In genomic region chr19:13070425-13071140, GRCh38 we compare ENCODE assay signal across 1 cellular context.
TF ChIP-seq lines count a peak whose summit lies in the region.

No MANE protein-coding gene starts in this region.

TF ChIP-seq in HepG2, 621 proteins besides CTCF, POLR2A, EP300 and RAD21:
- no peak for TF ChIP-seq ZSCAN20 (CRISPR knock-in tag; IDR thresholded peaks at IDR 0.05; ENCODE audit: borderline replicate concordance)
- no peak for TF ChIP-seq ZBTB37 (CRISPR knock-in tag; IDR thresholded peaks at IDR 0.05)
- no peak for TF ChIP-seq SSRP1 (CRISPR knock-in tag; IDR thresholded peaks at IDR 0.05)
- TF ChIP-seq SRF (IDR thresholded peaks at IDR 0.05; ENCODE audit: low read depth, low read length), result no peak
- TF ChIP-seq POLR2G (IDR thresholded peaks at IDR 0.05; ENCODE audit: low read depth, low read length), result no peak
- TF ChIP-seq ZNF292 (CRISPR knock-in tag; IDR thresholded peaks at IDR 0.05; ENCODE audit: borderline replicate concordance, low read depth), result no peak
- TF ChIP-seq FOXK1 (CRISPR knock-in tag; IDR thresholded peaks at IDR 0.05; ENCODE audit: borderline replicate concordance, low read depth), result no peak
- no peak for TF ChIP-seq ZNF235 (CRISPR knock-in tag; IDR thresholded peaks at IDR 0.05; ENCODE audit: borderline replicate concordance)
- no peak for TF ChIP-seq ZFP36L1 (CRISPR knock-in tag; IDR thresholded peaks at IDR 0.05)
- no peak for TF ChIP-seq ZNF724P (CRISPR knock-in tag; IDR thresholded peaks at IDR 0.05; ENCODE audit: borderline replicate concordance)
- no peak for TF ChIP-seq BCL6 (CRISPR knock-in tag; IDR thresholded peaks at IDR 0.05)
- TF ChIP-seq NFE2L2 (IDR thresholded peaks at IDR 0.05; ENCODE audit: low read length), result no peak
- TF ChIP-seq PLRG1 (conservative IDR thresholded peaks at IDR 0.05), result no peak
- TF ChIP-seq SRSF1 (optimal IDR thresholded peaks at IDR 0.05; ENCODE audit: low read depth, low read length), result no peak
- TF ChIP-seq, protein P1, sequence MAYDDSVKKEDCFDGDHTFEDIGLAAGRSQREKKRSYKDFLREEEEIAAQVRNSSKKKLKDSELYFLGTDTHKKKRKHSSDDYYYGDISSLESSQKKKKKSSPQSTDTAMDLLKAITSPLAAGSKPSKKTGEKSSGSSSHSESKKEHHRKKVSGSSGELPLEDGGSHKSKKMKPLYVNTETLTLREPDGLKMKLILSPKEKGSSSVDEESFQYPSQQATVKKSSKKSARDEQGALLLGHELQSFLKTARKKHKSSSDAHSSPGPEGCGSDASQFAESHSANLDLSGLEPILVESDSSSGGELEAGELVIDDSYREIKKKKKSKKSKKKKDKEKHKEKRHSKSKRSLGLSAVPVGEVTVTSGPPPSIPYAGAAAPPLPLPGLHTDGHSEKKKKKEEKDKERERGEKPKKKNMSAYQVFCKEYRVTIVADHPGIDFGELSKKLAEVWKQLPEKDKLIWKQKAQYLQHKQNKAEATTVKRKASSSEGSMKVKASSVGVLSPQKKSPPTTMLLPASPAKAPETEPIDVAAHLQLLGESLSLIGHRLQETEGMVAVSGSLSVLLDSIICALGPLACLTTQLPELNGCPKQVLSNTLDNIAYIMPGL (CRISPR knock-in tag; IDR thresholded peaks at IDR 0.05; ENCODE audit: borderline replicate concordance in 1 of 2, low read depth in 1 of 2), result no peak
- no peak for TF ChIP-seq PHF20 (CRISPR knock-in tag; IDR thresholded peaks at IDR 0.05)
- TF ChIP-seq ZFX (CRISPR knock-in tag; IDR thresholded peaks at IDR 0.05; ENCODE audit: low read depth), result no peak
- no peak for TF ChIP-seq PBX2 (CRISPR knock-in tag; IDR thresholded peaks at IDR 0.05)
- no peak for TF ChIP-seq ZNF530 (CRISPR knock-in tag; IDR thresholded peaks at IDR 0.05; ENCODE audit: low read depth)
- TF ChIP-seq U2AF1 (optimal IDR thresholded peaks at IDR 0.05; ENCODE audit: low read depth, low read length), result no peak
TF ChIP-seq in HepG2: peak in this region for 0.
